In the genomic region with DNA sequence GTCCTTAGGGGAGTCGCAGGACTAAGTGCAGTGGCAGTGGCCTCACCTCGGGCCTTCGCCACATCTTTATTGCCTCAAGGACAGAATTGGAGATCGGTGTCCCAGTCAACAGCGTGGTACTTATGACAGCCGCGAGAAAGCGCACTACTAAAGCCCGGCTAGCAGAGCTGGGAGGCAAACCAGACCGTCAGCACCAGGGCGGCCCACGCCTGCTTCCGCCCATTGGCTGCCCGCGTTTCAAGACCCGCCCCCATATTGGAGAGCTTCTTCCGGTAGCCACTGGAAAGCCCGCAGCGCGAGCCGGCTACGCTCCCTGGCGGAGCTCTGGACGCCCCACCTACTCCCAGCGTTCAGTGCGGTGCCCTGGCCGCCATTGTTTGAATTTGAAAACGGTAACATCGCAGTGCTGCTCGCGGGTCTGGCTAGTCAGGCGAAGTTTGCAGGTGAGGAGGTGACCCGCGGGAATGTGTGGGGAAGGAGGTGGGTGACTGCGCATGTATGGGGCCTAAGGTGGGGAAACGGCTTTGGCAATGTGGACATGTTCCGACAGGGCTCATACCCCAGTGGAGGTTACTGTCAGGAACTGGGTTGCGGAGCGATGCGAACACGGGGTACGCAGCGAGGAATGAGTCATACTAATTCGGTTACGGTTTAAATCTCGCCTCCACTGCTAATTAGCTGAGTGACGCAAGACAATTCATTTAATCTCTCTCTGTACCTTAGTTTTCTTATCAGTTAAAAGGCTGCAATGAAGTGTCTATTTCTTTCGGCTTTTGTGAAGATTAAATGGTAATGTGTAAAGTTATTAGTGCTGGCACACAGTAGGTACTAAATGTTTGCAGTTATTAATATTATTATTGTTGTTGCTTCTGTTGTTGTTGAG, we compare ENCODE assay signal across 8 cellular contexts. TPM values are rescaled to one million over a fixed set of nuclear protein-coding genes. Genes with fewer than 3 reads are reported as not detected.
A peak's percentile ranks its signal among the peaks of the same experiment; 100 is the strongest.
DNase-seq lines count a peak whose midpoint lies in the region; ATAC-seq, FAIRE-seq and TF ChIP-seq lines count a peak whose summit lies in the region.

KIF20B (plus strand) TSS at position 353 of the 883 bp plus-strand sequence. CDS start 3,705 bp downstream, outside the sequence.

- FAIRE-seq in HepG2 (lab: Jason Lieb, UNC): peak; percentile 68

- H4K20me1 ChIP-seq in HepG2 (ENCODE audit: insufficient read depth, low read length): no peaks in the 10 kb centered on the region

- in situ Hi-C loops in HepG2 (cut with HindIII; ENCODE audit: extremely low pct_ligation_motif_present, low pct_unique_long_range_greater_than_20kb): loop anchor here (5.0 kb wide), 1 partner anchor 54 kb away; the partner anchor contains the start of gene PANK1

- H3K9ac ChIP-seq in HepG2 (ENCODE audit: insufficient read depth, low read depth, low read length): peak within 1 kb of the TSS; percentile 82

- no peaks in the 10 kb centered on the region for H3K27me3 ChIP-seq in CD4-positive, alpha-beta T cell (ENCODE audit: control insufficient read depth, insufficient read depth, low read length)
- peaks cover 0 to 7% of the 10 kb centered on the region in 2 experiments; a peak in 1 of 5 replicates for H3K27me3 ChIP-seq in HepG2 (ENCODE audit: control insufficient read depth in 1 of 2, insufficient read depth in 2 of 2, low read length in 2 of 2)

- peak within 1 kb of the TSS; percentile 97 for H3K4me3 Mint-ChIP-seq in CD4-positive, alpha-beta T cell

- intact Hi-C loops in CD4-positive, alpha-beta T cell (cut with DNase I, micrococcal nuclease): loop anchor here (1.0 to 10.0 kb wide), 10 partner anchors 57 to 1887 kb away; partner anchors contain the start of genes LIPA (in 2 of the 2), ATAD1 (in 1 of the 2), IFIT5 (in 1 of the 2) and PANK1 (in 1 of the 2)
- intact Hi-C loops in HepG2 (cut with micrococcal nuclease; ENCODE audit: unreplicated experiment): loop anchor here (1.0 to 2.0 kb wide), 3 partner anchors 56 to 275 kb away; partner anchors contain the start of gene PANK1

- peaks cover 44% of the 10 kb centered on the region for H3K4me1 Mint-ChIP-seq in CD4-positive, alpha-beta T cell (ENCODE audit: low read depth)

- H3K36me3 Mint-ChIP-seq in CD4-positive, alpha-beta T cell (ENCODE audit: low read depth): peaks cover 8% of the 10 kb centered on the region

- H3K4me2 ChIP-seq in HepG2 (ENCODE audit: low read depth, low read length): peak within 1 kb of the TSS; percentile 93

- CTCF ChIA-PET in CD4-positive, alpha-beta T cell (lab: Charles Lee): interaction anchor here (0.7 to 0.9 kb wide), 3 partner anchors 15 to 451 kb away, joined by 3 to 7 read pairs (median 4); no protein-coding TSS in a partner anchor
- CTCF ChIA-PET in HepG2 (lab: Yijun Ruan, JAX; ENCODE audit: low intra/inter-chr PET ratio, low total read pairs): no interaction called here

- POLR2A ChIA-PET in CD4-positive, alpha-beta T cell (lab: Charles Lee): interaction anchor here (0.9 to 2.1 kb wide), 20 partner anchors 9 to 1170 kb away, joined by 3 to 29 read pairs (median 4); partner anchors contain the start of genes FAS, IFIT2, IFIT5 and LIPA
- POLR2A ChIA-PET in HepG2 (lab: Yijun Ruan, JAX): interaction anchor here (0.7 to 2.1 kb wide), 22 partner anchors 8 to 1839 kb away, joined by 3 to 79 read pairs (median 4); partner anchors contain the start of genes IFIT1, KLLN, LIPA and PTEN

- H3K36me3 ChIP-seq in HepG2 (replicated peaks in 1 of 2; ENCODE audit: control insufficient read depth in 1 of 2, insufficient read depth in 2 of 2, low read length in 2 of 2): no peaks in the 10 kb centered on the region

- TF ChIP-seq EP300 in HepG2 (IDR thresholded peaks at IDR 0.05; ENCODE audit: low read depth in 2 of 2, low read length in 2 of 2) (no peak), HepG2 (CRISPR knock-in tag; IDR thresholded peaks at IDR 0.05; ENCODE audit: borderline replicate concordance) (no peak)

- peak within 1 kb of the TSS; percentile 99 for H3K27ac Mint-ChIP-seq in CD4-positive, alpha-beta T cell

- TF ChIP-seq POLR2A in HepG2 (IDR thresholded peaks at IDR 0.05; ENCODE audit: insufficient read depth in 1 of 2, low read depth in 2 of 2, low read length in 2 of 2): peak; percentile 94 to 95

- H3K9me3 Mint-ChIP-seq in CD4-positive, alpha-beta T cell: no peaks in the 10 kb centered on the region

- peak within 1 kb of the TSS; percentile 78 for H3K27ac ChIP-seq in CD4-positive, alpha-beta T cell (ENCODE audit: low read depth, low read length)
- peak within 1 kb of the TSS; percentile 91 for H3K27ac ChIP-seq in HepG2 (ENCODE audit: extremely low read length, insufficient read depth, low read length)

- BruUV-seq in HepG2 (replicated peaks; lab: Mats Ljungman, UMichigan): TSS peak; percentile 78

- WGBS in HepG2 (ENCODE audit: low lambda C conversion rate): 1% methylated on average over 24 of the region's 48 CpGs

- H3K27me3 Mint-ChIP-seq in CD4-positive, alpha-beta T cell: no peaks in the 10 kb centered on the region

- H3K4me3 ChIP-seq in HepG2 (replicated peaks in 1 of 3; ENCODE audit: insufficient read depth in 1 of 3, low read depth in 2 of 3, low read length in 3 of 3): peak within 1 kb of the TSS; percentile 82 to 94 (median 93)

- TF ChIP-seq CTCF in CD4-positive, alpha-beta T cell (IDR thresholded peaks at IDR 0.05): peak; percentile 24
- peak; percentile 81 for TF ChIP-seq CTCF in HepG2 (CRISPR knock-in tag; IDR thresholded peaks at IDR 0.05)

- peaks cover 74% of the 10 kb centered on the region for H3K4me1 ChIP-seq in HepG2 (ENCODE audit: insufficient read depth, low read length)

- peak; percentile 95 for ATAC-seq in CD4-positive, alpha-beta T cell (ENCODE audit: poor library complexity)
- ATAC-seq in GM19438 (IDR thresholded peaks at IDR 0.05; ENCODE audit: low read depth, unreplicated experiment) (peak; percentile 99), HG03575 (IDR thresholded peaks at IDR 0.05; ENCODE audit: extremely low read depth, insufficient number of reproducible peaks, low FRiP score, unreplicated experiment) (peak; percentile 76), HepG2 (peak; percentile 96)

- H2AFZ ChIP-seq in HepG2 (ENCODE audit: low read length): peak within 1 kb of the TSS; percentile 84

- peak; percentile 76 for TF ChIP-seq RAD21 in HepG2 (CRISPR knock-in tag; IDR thresholded peaks at IDR 0.05)

- H3K9me3 ChIP-seq in CD4-positive, alpha-beta T cell (ENCODE audit: control insufficient read depth, low read length): no peaks in the 10 kb centered on the region
- H3K9me3 ChIP-seq in HepG2 (ENCODE audit: low read length): no peaks in the 10 kb centered on the region

- peak; percentile 90 to 95 (median 92) for DNase-seq in CD4-positive, alpha-beta T cell
- peak; percentile 97 for DNase-seq in NCI-H82 (lab: John Stamatoyannopoulos, UW)
- peak; percentile 92 to 95 for DNase-seq in activated CD4-positive, alpha-beta T cell treated with anti-CD3 and anti-CD28 coated beads, Interleukin-2, amount 50 U/mL, for 48 hours
- DNase-seq in dermis microvascular lymphatic vessel endothelial cell (ENCODE audit: low read depth in 2 of 2): peak; percentile 91 to 98
- peak; percentile 94 for DNase-seq in HepG2 (ENCODE audit: low spot score)
- DNase-seq in stimulated activated CD4-positive, alpha-beta T cell treated with anti-CD3 and anti-CD28 coated beads, Interleukin-4, amount 100 ng/mL, for 1 hour: peak; percentile 94

- H3K79me2 ChIP-seq in HepG2 (ENCODE audit: insufficient read depth, low read length): peaks cover 56% of the 10 kb centered on the region

TF ChIP-seq in HepG2, 621 proteins besides CTCF, POLR2A, EP300 and RAD21 (continues in another document):
- TF ChIP-seq ZNF580 (CRISPR knock-in tag; IDR thresholded peaks at IDR 0.05; ENCODE audit: borderline replicate concordance, low read depth) (peak; percentile 59; the same call in 1 of the 2 replicates), HMGA1 (CRISPR knock-in tag; conservative IDR thresholded peaks at IDR 0.05) (no peak), NCOA5 (CRISPR knock-in tag; IDR thresholded peaks at IDR 0.05) (no peak), HDAC1 (CRISPR knock-in tag; IDR thresholded peaks at IDR 0.05) (peak; percentile 100), ZNF556 (CRISPR knock-in tag; IDR thresholded peaks at IDR 0.05; ENCODE audit: borderline replicate concordance) (peak; percentile 81; the same call in 1 of the 2 replicates), HNRNPH1 (optimal IDR thresholded peaks at IDR 0.05; ENCODE audit: low read depth, low read length) (no peak), SRSF1 (optimal IDR thresholded peaks at IDR 0.05; ENCODE audit: low read depth, low read length) (peak; percentile 9), PHB2 (IDR thresholded peaks at IDR 0.05; ENCODE audit: partially characterized antibody) (no peak), ZBTB42 (CRISPR knock-in tag; IDR thresholded peaks at IDR 0.05) (peak; percentile 48; the same call in 1 of the 2 replicates)

RNA-seq across cellular contexts. Expression of gene KIF20B, which starts in this region (rescaled TPM):
- 10 to 100 TPM; 17.1 to 18.4 TPM for total RNA-seq in CD4-positive, alpha-beta T cell
- total RNA-seq in dermis microvascular lymphatic vessel endothelial cell (3.0 and 7.3 TPM in 2 replicates), HepG2 (2016; rRNA removed; fragmentation: Illumina TruSeq; extraction: Trizol) (38.6 and 83.9 TPM in 2 replicates)
- 21.6 and 26.9 TPM in 2 replicates for total RNA-seq in HepG2 (2016; cell fraction: cytosol; rRNA removed; fragmentation: Illumina TruSeq; extraction: Trizol; ENCODE audit: low read depth)
- 33.9 and 79.2 TPM in 2 replicates for total RNA-seq in HepG2 (2016; cell fraction: insoluble cytoplasmic fraction; rRNA removed; fragmentation: Illumina TruSeq; extraction: Trizol)
- total RNA-seq in HepG2 (2016; cell fraction: membrane; rRNA removed; fragmentation: Illumina TruSeq; extraction: Trizol): 14.5 and 17.8 TPM in 2 replicates
- 56.9 and 63.7 TPM in 2 replicates for total RNA-seq in HepG2 (2016; cell fraction: nucleus; rRNA removed; fragmentation: Illumina TruSeq; extraction: Trizol)
- 1.8 and 3.5 TPM in 2 replicates for polyA plus RNA-seq in HepG2 (2011; rRNA removed)
- polyA plus RNA-seq in HepG2 (2011; cell fraction: cytosol; rRNA removed): 0.83 and 1.0 TPM in 2 replicates
- 1.9 and 2.6 TPM in 2 replicates for polyA plus RNA-seq in HepG2 (2011; cell fraction: nucleus; rRNA removed)
- 4.1 and 9.6 TPM in 2 replicates for polyA plus RNA-seq in HepG2 (2012)
- 0.58 and 0.72 TPM in 2 replicates for polyA plus RNA-seq in HepG2 (2016; cell fraction: cytosol; fragmentation: Illumina TruSeq; extraction: Trizol; ENCODE audit: low read depth)
- 32.9 and 35.2 TPM in 2 replicates for polyA plus RNA-seq in HepG2 (2016; cell fraction: insoluble cytoplasmic fraction; fragmentation: Illumina TruSeq; extraction: Trizol; ENCODE audit: low read depth)
- 1.9 and 2.7 TPM in 2 replicates for polyA plus RNA-seq in HepG2 (2016; cell fraction: membrane; fragmentation: Illumina TruSeq; extraction: Trizol; ENCODE audit: low read depth)
- 29.1 and 31.9 TPM in 2 replicates for polyA plus RNA-seq in HepG2 (2016; cell fraction: nucleus; fragmentation: Illumina TruSeq; extraction: Trizol; ENCODE audit: insufficient read depth, low read depth)
- 3.3 and 14.6 TPM in 2 replicates for polyA minus RNA-seq in HepG2 (2011; rRNA and poly(A)+ RNA removed; ENCODE audit: low replicate concordance)
- polyA minus RNA-seq in HepG2 (2011; cell fraction: cytosol; rRNA and poly(A)+ RNA removed): 4.2 and 4.9 TPM in 2 replicates
- 12.7 and 17.1 TPM in 2 replicates for polyA minus RNA-seq in HepG2 (2011; cell fraction: nucleus; rRNA and poly(A)+ RNA removed)

Comparison
In these comparisons a context has a peak if more than half of its experiments do, and no peak if none do; other contexts are left out.
1. Peak in every context shown above with its lines: DNase-seq, ATAC-seq, H3K4me3 ChIP-seq and H3K27ac ChIP-seq.